15 cellular contexts compared by ENCODE assay signal in genomic region chr4:48602763-48603162, GRCh38.
DNase-seq lines count a peak whose midpoint lies in the region; ATAC-seq and TF ChIP-seq lines count a peak whose summit lies in the region.
"Had no signal": no experiment of that assay in that cellular context is flagged by ENCODE, and none has a peak within 500 bp of the region (broad histone marks: within the 10 kb centered on the region; RNA-seq: fewer than 3 reads in every experiment).

No MANE protein-coding gene starts in this region.

- H3K27me3 Mint-ChIP-seq in glutamatergic neuron (ENCODE audit: unreplicated experiment): no peaks in the 10 kb centered on the region
- H3K27me3 Mint-ChIP-seq: activated CD4-positive, alpha-beta memory T cell treated with anti-CD3 and anti-CD28 coated beads for 36 hours had no signal

- peak overlapping the region; percentile 40 for H3K9ac ChIP-seq in smooth muscle cell (ENCODE audit: low read depth)
- H3K9ac ChIP-seq: BLaER1 had no signal

- intact Hi-C loops in uterus (cut with DNase I; ENCODE audit: low total_unique reads) (no loop called here), gastrocnemius medialis (cut with DNase I; ENCODE audit: low total_unique reads) (no loop called here)

- H3F3A ChIP-seq in smooth muscle cell (ENCODE audit: low read depth): no peaks in the 10 kb centered on the region

- no peaks in the 10 kb centered on the region for H3K79me2 ChIP-seq in smooth muscle cell (ENCODE audit: low read depth)

- H3K4me1 ChIP-seq in smooth muscle cell (ENCODE audit: low read depth) (no peaks in the 10 kb centered on the region), uterus (no peaks in the 10 kb centered on the region), gastrocnemius medialis (no peaks in the 10 kb centered on the region)
- H3K4me1 ChIP-seq: BLaER1, SJSA1, tibial nerve had no signal

- in situ Hi-C loops in gastrocnemius medialis (cut with MboI; ENCODE audit: low sequenced_read_pairs in 4 of 4): no loop called here

- H2AFZ ChIP-seq in smooth muscle cell (ENCODE audit: low read depth): no peak overlapping the region

- no peaks in the 10 kb centered on the region for H3K9me3 Mint-ChIP-seq in glutamatergic neuron (ENCODE audit: unreplicated experiment)
- H3K9me3 Mint-ChIP-seq: activated CD4-positive, alpha-beta memory T cell treated with anti-CD3 and anti-CD28 coated beads for 36 hours; activated T-helper 1 cell treated with anti-CD3 and anti-CD28 coated beads, Interleukin-12 subunit alpha, Interleukin-12 subunit beta, Interleukin-2, Interleukin-4 antibody, amounts not matched to agents 30 ng/mL and 10 ng/mL and 1 ng/mL, durations not matched to agents 14 hours and 24 hours and 36 hours had no signal

- H4K20me1 ChIP-seq in smooth muscle cell (ENCODE audit: low read depth): no peaks in the 10 kb centered on the region
- H4K20me1 ChIP-seq: BLaER1 had no signal

- no peak overlapping the region for H3K27ac Mint-ChIP-seq in glutamatergic neuron (ENCODE audit: unreplicated experiment)
- H3K27ac Mint-ChIP-seq: activated CD4-positive, alpha-beta memory T cell treated with anti-CD3 and anti-CD28 coated beads for 36 hours; activated T-helper 1 cell treated with anti-CD3 and anti-CD28 coated beads, Interleukin-12 subunit alpha, Interleukin-12 subunit beta, Interleukin-2, Interleukin-4 antibody, amounts not matched to agents 30 ng/mL and 10 ng/mL and 1 ng/mL, durations not matched to agents 14 hours and 24 hours and 36 hours had no signal

- TF ChIP-seq POLR2A in uterus (IDR thresholded peaks at IDR 0.05) (no peak), gastrocnemius medialis (IDR thresholded peaks at IDR 0.05) (no peak)

- 84% methylated on average over 4 of the region's 4 CpGs for WGBS in smooth muscle cell (ENCODE audit: low lambda C conversion rate)

- H3K4me3 Mint-ChIP-seq in glutamatergic neuron (ENCODE audit: unreplicated experiment): peak overlapping the region; percentile 37
- H3K4me3 Mint-ChIP-seq: activated CD4-positive, alpha-beta memory T cell treated with anti-CD3 and anti-CD28 coated beads for 36 hours; activated T-helper 1 cell treated with anti-CD3 and anti-CD28 coated beads, Interleukin-12 subunit alpha, Interleukin-12 subunit beta, Interleukin-2, Interleukin-4 antibody, amounts not matched to agents 30 ng/mL and 10 ng/mL and 1 ng/mL, durations not matched to agents 14 hours and 24 hours and 36 hours had no signal

- ATAC-seq in HG02759 (IDR thresholded peaks at IDR 0.05; ENCODE audit: unreplicated experiment) (no peak), GM19463 (IDR thresholded peaks at IDR 0.05; ENCODE audit: unreplicated experiment) (no peak), gastrocnemius medialis (no peak)
- ATAC-seq: sciatic nerve had no signal

- H3K27me3 ChIP-seq in smooth muscle cell (ENCODE audit: low read depth): no peaks in the 10 kb centered on the region
- no peaks in the 10 kb centered on the region for H3K27me3 ChIP-seq in uterus
- H3K27me3 ChIP-seq in gastrocnemius medialis: no peaks in the 10 kb centered on the region
- H3K27me3 ChIP-seq: BLaER1, SJSA1, tibial nerve had no signal

- no peaks in the 10 kb centered on the region for H3K36me3 Mint-ChIP-seq in glutamatergic neuron (ENCODE audit: unreplicated experiment)

- peak overlapping the region; percentile 38 for H3K4me2 ChIP-seq in smooth muscle cell
- H3K4me2 ChIP-seq: BLaER1 had no signal

- DNase-seq in HCEC 1CT (peak; percentile 15), amniotic epithelial cell (ENCODE audit: low read depth) (peak; percentile 48), glutamatergic neuron (no peak), smooth muscle cell (lab: John Stamatoyannopoulos, UW; ENCODE audit: unreplicated experiment) (no peak), uterus (no peak), gastrocnemius medialis (no peak)
- DNase-seq: activated CD4-positive, alpha-beta memory T cell treated with anti-CD3 and anti-CD28 coated beads for 36 hours; stimulated activated CD4-positive, alpha-beta T cell treated with anti-CD3 and anti-CD28 coated beads, Interleukin-4, amount 100 ng/mL, for 4 hours had no signal

- peaks cover 20% of the 10 kb centered on the region for H3K4me1 Mint-ChIP-seq in glutamatergic neuron (ENCODE audit: low read depth, unreplicated experiment)

- no peaks in the 10 kb centered on the region for H3K36me3 ChIP-seq in smooth muscle cell (ENCODE audit: low read depth)
- no peaks in the 10 kb centered on the region for H3K36me3 ChIP-seq in uterus
- no peaks in the 10 kb centered on the region for H3K36me3 ChIP-seq in gastrocnemius medialis
- H3K36me3 ChIP-seq: SJSA1 had no signal

- H3K9me3 ChIP-seq in smooth muscle cell (replicated peaks; ENCODE audit: low read depth) (no peaks in the 10 kb centered on the region), uterus (no peaks in the 10 kb centered on the region), gastrocnemius medialis (no peaks in the 10 kb centered on the region)
- H3K9me3 ChIP-seq: BLaER1, SJSA1, tibial nerve had no signal

- no peak for TF ChIP-seq CTCF in glutamatergic neuron (IDR thresholded peaks at IDR 0.05; ENCODE audit: partially characterized antibody, unreplicated experiment)
- TF ChIP-seq CTCF in smooth muscle cell (IDR thresholded peaks at IDR 0.05; ENCODE audit: borderline replicate concordance, insufficient read depth, poor library complexity, severe bottlenecking): no peak
- TF ChIP-seq CTCF in uterus (IDR thresholded peaks at IDR 0.05): no peak
- TF ChIP-seq CTCF in gastrocnemius medialis (IDR thresholded peaks at IDR 0.05 in 4 of 5, conservative IDR thresholded peaks at IDR 0.05 in 1 of 5): no peak

- H3K27ac ChIP-seq in smooth muscle cell (ENCODE audit: low read depth) (peak overlapping the region; percentile 80), uterus (no peak overlapping the region), gastrocnemius medialis (no peak overlapping the region)
- H3K27ac ChIP-seq: BLaER1, SJSA1, tibial nerve had no signal

- H3K4me3 ChIP-seq in smooth muscle cell: peak overlapping the region; percentile 2
- H3K4me3 ChIP-seq in uterus: no peak overlapping the region
- H3K4me3 ChIP-seq in gastrocnemius medialis: no peak overlapping the region
- H3K4me3 ChIP-seq: BLaER1, SJSA1, tibial nerve had no signal

Comparison
In these comparisons a context has a peak if more than half of its experiments do, and no peak if none do; other contexts are left out.
1. DNase-seq: peak in HCEC 1CT (single experiment) and amniotic epithelial cell (single experiment); none in glutamatergic neuron (single experiment), smooth muscle cell (single experiment), uterus (0 of 2) and gastrocnemius medialis (0 of 2).